In genomic region chr12:116266631-116267349, GRCh38 we compare ENCODE assay signal across 1 cellular context.
TF ChIP-seq lines count a peak whose summit lies in the region.

No MANE protein-coding gene starts in this region.

TF ChIP-seq in K562, 482 proteins besides CTCF, POLR2A, EP300 and RAD21 (continued from another document):
- TF ChIP-seq ETS1 (conservative IDR thresholded peaks at IDR 0.05; ENCODE audit: control insufficient read depth, low read depth, low read length) (no peak), CTCFL (IDR thresholded peaks at IDR 0.05; ENCODE audit: borderline replicate concordance, insufficient read depth, low read depth, low read length, poor library complexity, severe bottlenecking) (no peak), ZBTB43 (CRISPR knock-in tag; IDR thresholded peaks at IDR 0.05) (no peak), ZBTB26 (CRISPR knock-in tag; IDR thresholded peaks at IDR 0.05) (no peak), ZNF696 (CRISPR knock-in tag; conservative IDR thresholded peaks at IDR 0.05) (no peak), REST (CRISPR knock-in tag; IDR thresholded peaks at IDR 0.05; ENCODE audit: low read depth) (no peak), IRF1 (CRISPR knock-in tag; IDR thresholded peaks at IDR 0.05; ENCODE audit: borderline replicate concordance) (no peak)
TF ChIP-seq in K562: peak in this region for 0.
